In genomic region chr2:116680537-116680936, GRCh38 we compare ENCODE assay signal across 6 cellular contexts.
"Had no signal": no experiment of that assay in that cellular context is flagged by ENCODE, and none has a peak within 500 bp of the region (broad histone marks: within the 10 kb centered on the region; RNA-seq: fewer than 3 reads in every experiment).

No MANE protein-coding gene starts in this region.

- H3K27ac ChIP-seq: HL-60 had no signal

- H3K4me3 ChIP-seq: GM23338, K562 had no signal

- ATAC-seq: GM23338, K562 had no signal

- DNase-seq: H9, HCEC 1CT, IMR-90 had no signal
